Comparison of ENCODE assay signal across 12 cellular contexts in the genomic region with DNA sequence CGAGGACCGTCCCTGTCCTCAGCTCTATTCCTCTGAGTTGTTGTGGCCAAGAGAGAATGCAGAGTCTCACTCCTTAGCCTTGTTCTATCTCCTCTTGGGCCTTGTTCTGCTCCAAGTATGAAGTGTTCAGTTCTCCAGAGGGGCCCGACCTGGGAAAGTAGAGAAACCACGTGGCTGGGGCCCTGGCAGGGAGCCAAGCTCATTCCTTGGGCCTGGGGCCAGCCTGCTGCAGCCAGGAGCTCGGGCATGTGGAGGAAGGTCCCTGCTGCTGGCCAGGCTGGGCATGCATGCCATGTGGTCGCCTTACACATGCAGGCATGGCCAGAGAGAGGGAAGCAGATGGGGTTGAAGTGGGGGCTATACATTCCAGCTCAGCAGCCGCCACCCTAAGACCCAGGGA.
DNase-seq lines count a peak whose midpoint lies in the region; ATAC-seq and TF ChIP-seq lines count a peak whose summit lies in the region.
"Had no signal": no experiment of that assay in that cellular context is flagged by ENCODE, and none has a peak within 500 bp of the region (broad histone marks: within the 10 kb centered on the region; RNA-seq: fewer than 3 reads in every experiment).

No MANE protein-coding gene starts in this region.

- TF ChIP-seq CTCF in fibroblast of pulmonary artery (IDR thresholded peaks at IDR 0.05; ENCODE audit: low read length, missing control alignments) (no peak), neural crest cell (conservative IDR thresholded peaks at IDR 0.05) (no peak), glutamatergic neuron (IDR thresholded peaks at IDR 0.05; ENCODE audit: partially characterized antibody, unreplicated experiment) (no peak), tibial nerve (IDR thresholded peaks at IDR 0.05) (no peak)

- H3K27me3 ChIP-seq in tibial nerve, result no peaks in the 10 kb centered on the region

- peak overlapping the region; percentile 19 for H3K27ac Mint-ChIP-seq in neural crest cell (ENCODE audit: unreplicated experiment)
- no peak overlapping the region for H3K27ac Mint-ChIP-seq in activated naive CD4-positive, alpha-beta T cell treated with anti-CD3 and anti-CD28 coated beads, Interleukin-2, amount 50 U/mL, for 72 hours
- H3K27ac Mint-ChIP-seq in glutamatergic neuron (ENCODE audit: unreplicated experiment), result no peak overlapping the region
- H3K27ac Mint-ChIP-seq: activated naive CD8-positive, alpha-beta T cell had no signal

- H3K27me3 Mint-ChIP-seq in neural crest cell (ENCODE audit: low read depth), result no peaks in the 10 kb centered on the region
- peaks cover 2% of the 10 kb centered on the region for H3K27me3 Mint-ChIP-seq in glutamatergic neuron (ENCODE audit: unreplicated experiment)

- no peaks in the 10 kb centered on the region for H3K36me3 Mint-ChIP-seq in neural crest cell (ENCODE audit: low read depth)
- H3K36me3 Mint-ChIP-seq in activated naive CD4-positive, alpha-beta T cell treated with anti-CD3 and anti-CD28 coated beads, Interleukin-2, amount 50 U/mL, for 72 hours, result no peaks in the 10 kb centered on the region
- no peaks in the 10 kb centered on the region for H3K36me3 Mint-ChIP-seq in glutamatergic neuron (ENCODE audit: unreplicated experiment)
- H3K36me3 Mint-ChIP-seq: activated naive CD8-positive, alpha-beta T cell had no signal

- peak overlapping the region in 1 of 4 donors; percentile 26 for H3K27ac ChIP-seq in tibial nerve
- H3K27ac ChIP-seq: HL-60 had no signal

- no peak overlapping the region for H3K4me3 ChIP-seq in fibroblast of pulmonary artery (replicated peaks; ENCODE audit: low read depth, low read length)
- no peak overlapping the region for H3K4me3 ChIP-seq in tibial nerve
- H3K4me3 ChIP-seq: skin epidermis had no signal

- ATAC-seq in activated naive CD4-positive, alpha-beta T cell treated with anti-CD3 and anti-CD28 coated beads, Interleukin-2, amount 50 U/mL, for 72 hours, result no peak

- H3K36me3 ChIP-seq in tibial nerve, result peaks cover 0 to 60% (median 2%) of the 10 kb centered on the region in 3 donors

- H3K9me3 ChIP-seq in tibial nerve, result no peaks in the 10 kb centered on the region

- peaks cover 0 to 24% (median 0%) of the 10 kb centered on the region in 4 donors for H3K4me1 ChIP-seq in tibial nerve

- whole genome bisulfite sequencing in tibial nerve, 2 donors, result 42 to 47% methylated on average over 7 of the region's 7 CpGs

- no peak for TF ChIP-seq EP300 in tibial nerve (IDR thresholded peaks at IDR 0.05)

- TF ChIP-seq POLR2A in tibial nerve (IDR thresholded peaks at IDR 0.05), result no peak

- no peak overlapping the region for H3K4me3 Mint-ChIP-seq in neural crest cell
- H3K4me3 Mint-ChIP-seq in glutamatergic neuron (ENCODE audit: unreplicated experiment), result no peak overlapping the region
- H3K4me3 Mint-ChIP-seq: activated naive CD8-positive, alpha-beta T cell had no signal

- H3K4me1 Mint-ChIP-seq in neural crest cell (no peaks in the 10 kb centered on the region), glutamatergic neuron (ENCODE audit: low read depth, unreplicated experiment) (no peaks in the 10 kb centered on the region)

- DNase-seq in Ammon's horn (ENCODE audit: low spot score), result peak; percentile 26
- DNase-seq in NCI-H69 (lab: John Stamatoyannopoulos, UW), result peak; percentile 20
- peak; percentile 75 for DNase-seq in fibroblast of pulmonary artery (ENCODE audit: low read depth)
- DNase-seq in neural crest cell (ENCODE audit: low read depth, low spot score), result no peak
- DNase-seq in DMS153 treated with DMSO at 0.1 percent for 48 hours (lab: John Stamatoyannopoulos, UW; ENCODE audit: unreplicated experiment), result no peak
- DNase-seq in activated naive CD4-positive, alpha-beta T cell treated with anti-CD3 and anti-CD28 coated beads, Interleukin-2, amount 50 U/mL, for 72 hours (ENCODE audit: low spot score in 2 of 2), result no peak
- DNase-seq in glutamatergic neuron, result no peak
- DNase-seq in tibial nerve (ENCODE audit: low spot score in 2 of 2), result no peak
- DNase-seq: NCI-H1930 had no signal

- H3K9me3 Mint-ChIP-seq in neural crest cell (no peaks in the 10 kb centered on the region), glutamatergic neuron (ENCODE audit: unreplicated experiment) (peaks cover 3% of the 10 kb centered on the region)
- no peaks in the 10 kb centered on the region for H3K9me3 Mint-ChIP-seq in activated naive CD4-positive, alpha-beta T cell treated with anti-CD3 and anti-CD28 coated beads, Interleukin-2, amount 50 U/mL, for 72 hours

Comparison
In these comparisons a context has a peak if more than half of its experiments do, and no peak if none do; other contexts are left out.
1. DNase-seq: peak in Ammon's horn (single experiment), NCI-H69 (single experiment) and fibroblast of pulmonary artery (single experiment); none in neural crest cell (single experiment), DMS153 treated with DMSO at 0.1 percent for 48 hours (single experiment), activated naive CD4-positive, alpha-beta T cell treated with anti-CD3 and anti-CD28 coated beads, Interleukin-2, amount 50 U/mL, for 72 hours (0 of 2), glutamatergic neuron (single experiment) and tibial nerve (0 of 2).